In genomic region chr7:2735744-2736143, GRCh38 we compare ENCODE assay signal across 21 cellular contexts. TPM values are rescaled to one million over a fixed set of nuclear protein-coding genes. Genes with fewer than 3 reads are reported as not detected.
A peak's percentile ranks its signal among the peaks of the same experiment; 100 is the strongest.
DNase-seq lines count a peak whose midpoint lies in the region; ATAC-seq, FAIRE-seq and TF ChIP-seq lines count a peak whose summit lies in the region.
"Had no signal": no experiment of that assay in that cellular context is flagged by ENCODE, and none has a peak within 500 bp of the region (broad histone marks: within the 10 kb centered on the region; RNA-seq: fewer than 3 reads in every experiment).

No MANE protein-coding gene starts in this region.

- no peak for ATAC-seq in left lobe of liver
- no peak for ATAC-seq in HG02885 (IDR thresholded peaks at IDR 0.05; ENCODE audit: poor library complexity, unreplicated experiment)
- ATAC-seq: activated T-helper 17 cell treated with anti-CD3 and anti-CD28 coated beads, Interleukin-2, amount 50 U/mL, for 72 hours had no signal

- POLR2A ChIA-PET in RWPE1 (lab: Yijun Ruan, JAX; ENCODE audit: low non-redundant PET): no interaction called here

- H2AFZ ChIP-seq in Karpas-422 (ENCODE audit: low read length): no peak overlapping the region

- H3K36me3 Mint-ChIP-seq in CD14-positive monocyte: peaks cover 51 to 55% of the 10 kb centered on the region in 2 donors

- no peak for TF ChIP-seq POLR2A in spleen (IDR thresholded peaks at IDR 0.05)

- no peak overlapping the region for H3K9ac ChIP-seq in Karpas-422 (ENCODE audit: low read length)

- peaks cover 67% of the 10 kb centered on the region for H3K4me1 Mint-ChIP-seq in CD14-positive monocyte
- H3K4me1 Mint-ChIP-seq: activated T-helper 17 cell treated with anti-CD3 and anti-CD28 coated beads, Interleukin-2, amount 50 U/mL, for 72 hours had no signal

- CTCF ChIA-PET in RWPE1 (lab: Yijun Ruan, JAX): no interaction called here

- no peaks in the 10 kb centered on the region for H3K4me1 ChIP-seq in Karpas-422 (ENCODE audit: low read length)
- H3K4me1 ChIP-seq in spleen: peaks cover 16 to 78% (median 44%) of the 10 kb centered on the region in 6 donors

- H3K27me3 Mint-ChIP-seq in CD14-positive monocyte (ENCODE audit: low read depth in 3 of 3): peaks cover 0 to 10% (median 3%) of the 10 kb centered on the region in 3 donors
- H3K27me3 Mint-ChIP-seq: activated T-helper 17 cell treated with anti-CD3 and anti-CD28 coated beads, Interleukin-2, amount 50 U/mL, for 72 hours; stimulated activated naive CD8-positive, alpha-beta T cell treated with anti-CD3 and anti-CD28 coated beads, Interleukin-15, Interleukin-2, amounts not matched to agents 100 ng/mL and 50 ng/mL, for 24 hours had no signal

- peak overlapping the region; percentile 24 to 83 for H3K4me3 Mint-ChIP-seq in CD14-positive monocyte
- H3K4me3 Mint-ChIP-seq: activated T-helper 17 cell treated with anti-CD3 and anti-CD28 coated beads, Interleukin-2, amount 50 U/mL, for 72 hours had no signal

- H3K27ac Mint-ChIP-seq in CD14-positive monocyte: peak overlapping the region in 6 of 7 donors; percentile 77 to 95 (median 90)
- H3K27ac Mint-ChIP-seq: activated T-helper 17 cell treated with anti-CD3 and anti-CD28 coated beads, Interleukin-2, amount 50 U/mL, for 72 hours had no signal

- no peak overlapping the region for H3K27ac ChIP-seq in Karpas-422 (ENCODE audit: low read length)
- peak overlapping the region in 4 of 8 donors; percentile 65 to 75 (median 69) for H3K27ac ChIP-seq in spleen
- H3K27ac ChIP-seq in RWPE1: no peak overlapping the region
- H3K27ac ChIP-seq: WERI-Rb-1 had no signal

- H3K9me3 ChIP-seq in Karpas-422 (ENCODE audit: low read length): no peaks in the 10 kb centered on the region
- H3K9me3 ChIP-seq in spleen: peaks cover 0 to 5% (median 0%) of the 10 kb centered on the region in 8 donors
- H3K9me3 ChIP-seq: Caco-2, prostate gland had no signal

- intact Hi-C loops in CD14-positive monocyte (cut with micrococcal nuclease) (loop anchor here (5.0 to 10.0 kb wide), 3 partner anchors 37 to 127 kb away; partner anchors contain the start of gene GNA12 (in 1 of the 2)), spleen (cut with DNase I; ENCODE audit: low total_unique reads) (no loop called here)

- 74 to 85% (median 80%) methylated on average over 12 to 13 of the region's 13 CpGs for WGBS in spleen, 5 donors

- FAIRE-seq in frontal cortex (lab: Jason Lieb, UNC): no peak
- FAIRE-seq: G401.6, GM12891 had no signal

- H3K4me2 ChIP-seq in Karpas-422 (ENCODE audit: low read depth, low read length, poor library complexity, severe bottlenecking): no peak overlapping the region

- no peak for TF ChIP-seq CTCF in CD14-positive monocyte (IDR thresholded peaks at IDR 0.05)
- no peak for TF ChIP-seq CTCF in spleen (IDR thresholded peaks at IDR 0.05 in 8 of 11, conservative IDR thresholded peaks at IDR 0.05 in 3 of 11)
- no peak for TF ChIP-seq CTCF in RWPE1 (conservative IDR thresholded peaks at IDR 0.05; ENCODE audit: low read depth)

- peaks cover 0 to 9% (median 3%) of the 10 kb centered on the region in 7 donors for H3K9me3 Mint-ChIP-seq in CD14-positive monocyte
- H3K9me3 Mint-ChIP-seq: activated T-helper 17 cell treated with anti-CD3 and anti-CD28 coated beads, Interleukin-2, amount 50 U/mL, for 72 hours; stimulated activated naive CD8-positive, alpha-beta T cell treated with anti-CD3 and anti-CD28 coated beads, Interleukin-15, Interleukin-2, amounts not matched to agents 100 ng/mL and 50 ng/mL, for 24 hours had no signal

- H3K4me3 ChIP-seq in Karpas-422 (ENCODE audit: low read length): no peak overlapping the region
- no peak overlapping the region for H3K4me3 ChIP-seq in spleen
- H3K4me3 ChIP-seq: prostate gland had no signal

- H3K79me2 ChIP-seq in Karpas-422 (ENCODE audit: low read length): no peaks in the 10 kb centered on the region

- no peaks in the 10 kb centered on the region; the same call in 1 of the 2 replicates for H4K20me1 ChIP-seq in Karpas-422 (ENCODE audit: insufficient read depth, low read depth, low read length)

- no peaks in the 10 kb centered on the region for H3K9me2 ChIP-seq in Karpas-422 (replicated peaks; ENCODE audit: insufficient read depth, low read length)

- H3K36me3 ChIP-seq in Karpas-422 (ENCODE audit: insufficient read depth, low read length) (no peaks in the 10 kb centered on the region), spleen (peaks cover 0 to 31% (median 9%) of the 10 kb centered on the region in 6 donors)
- H3K36me3 ChIP-seq: prostate gland had no signal

- H3K27me3 ChIP-seq in Karpas-422 (ENCODE audit: low read length) (no peaks in the 10 kb centered on the region), spleen (replicated peaks in 1 of 7) (no peaks in the 10 kb centered on the region)

- DNase-seq in CD14-positive monocyte (ENCODE audit: low spot score): peak; percentile 40
- peak; percentile 4 for DNase-seq in Karpas-422
- DNase-seq in left lobe of liver (ENCODE audit: low spot score): peak; percentile 34
- peak; percentile 59 for DNase-seq in spleen
- no peak for DNase-seq in RWPE1 (ENCODE audit: low spot score)
- no peak for DNase-seq in frontal cortex (ENCODE audit: low spot score in 2 of 2)
- DNase-seq in DMS53 (lab: John Stamatoyannopoulos, UW): no peak
- DNase-seq: NCI-H2029; RPMI8226; stimulated activated CD4-positive, alpha-beta T cell treated with anti-CD3 and anti-CD28 coated beads, Interleukin-15, amount 100 ng/mL, for 24 hours; T-helper 1 cell; WERI-Rb-1 had no signal

RNA-seq across cellular contexts. Expression of gene AMZ1, which starts 47.7 kb away (rescaled TPM):
- polyA plus RNA-seq in CD14-positive monocyte: under 1 TPM; 0.09 to 0.14 TPM
- total RNA-seq in Karpas-422 (2014; rRNA removed; shearing (Covaris generic); ENCODE audit: low replicate concordance): not detected in 2 replicates
- total RNA-seq in left lobe of liver: 0.83 TPM
- 1 to 10 TPM in 6 of 7 donors, under 1 TPM in 1; 0.97 to 3.4 (median 1.9) TPM for total RNA-seq in spleen
- 1 to 10 TPM in 1 of 3 donors, under 1 TPM in 2; 0.20 to 1.6 (median 0.57) TPM for polyA plus RNA-seq in spleen
- 1.6 TPM for total RNA-seq in frontal cortex
- total RNA-seq: activated CD8-positive, alpha-beta memory T cell treated with anti-CD3 and anti-CD28 coated beads for 36 hours; NCI-H460 had no signal

Comparison
In these comparisons a context has a peak if more than half of its experiments do, and no peak if none do; other contexts are left out.
1. DNase-seq: peak in CD14-positive monocyte (single experiment), Karpas-422 (single experiment), left lobe of liver (single experiment) and spleen (single experiment); none in RWPE1 (single experiment), frontal cortex (0 of 2) and DMS53 (single experiment).